Comparison of ENCODE assay signal across 8 cellular contexts in genomic region chr6:31734703-31735500, GRCh38. TPM values are rescaled to one million over a fixed set of nuclear protein-coding genes. Genes with fewer than 3 reads are reported as not detected.
DNase-seq lines count a peak whose midpoint lies in the region; ATAC-seq and TF ChIP-seq lines count a peak whose summit lies in the region.

No MANE protein-coding gene starts in this region.

- no peak overlapping the region for H4K91ac ChIP-seq in H9 (ENCODE audit: insufficient read length, low read depth, low read length)

- no peak overlapping the region for H3K56ac ChIP-seq in H9 (ENCODE audit: insufficient read length, low read depth, low read length)

- peak overlapping the region; percentile 82 for H3K27ac ChIP-seq in CD4-positive, alpha-beta memory T cell (ENCODE audit: low read depth, low read length)
- H3K27ac ChIP-seq in H9 (ENCODE audit: insufficient read length, low read depth, low read length), result no peak overlapping the region
- H3K27ac ChIP-seq in RWPE2 (ENCODE audit: poor library complexity, severe bottlenecking), result peak overlapping the region; percentile 93
- H3K27ac ChIP-seq in psoas muscle, result peak overlapping the region; percentile 74

- no peak overlapping the region for H3T11ph ChIP-seq in H9 (ENCODE audit: low read length)

- H3K23ac ChIP-seq in H9 (ENCODE audit: insufficient read length, low read depth, low read length), result no peak overlapping the region

- H2BK5ac ChIP-seq in H9 (ENCODE audit: insufficient read length, low read length), result no peak overlapping the region

- no peaks in the 10 kb centered on the region for H3K79me1 ChIP-seq in H9 (ENCODE audit: insufficient read depth, low read depth, low read length, poor library complexity, severe bottlenecking)

- no peaks in the 10 kb centered on the region for H3K9me3 ChIP-seq in CD4-positive, alpha-beta memory T cell (ENCODE audit: control insufficient read depth in 1 of 2, low read length in 2 of 2)
- no peaks in the 10 kb centered on the region for H3K9me3 ChIP-seq in H9 (ENCODE audit: control insufficient read depth, low read depth, low read length)
- no peaks in the 10 kb centered on the region for H3K9me3 ChIP-seq in RWPE2 (ENCODE audit: severe bottlenecking)
- H3K9me3 ChIP-seq in psoas muscle, result no peaks in the 10 kb centered on the region

- no peaks in the 10 kb centered on the region for H3K9me3 Mint-ChIP-seq in CD4-positive, alpha-beta memory T cell
- H3K9me3 Mint-ChIP-seq in H9, result no peaks in the 10 kb centered on the region; a peak in 2 of 5 replicates
- no peaks in the 10 kb centered on the region for H3K9me3 Mint-ChIP-seq in activated naive CD4-positive, alpha-beta T cell treated with anti-CD3 and anti-CD28 coated beads, Interleukin-2, amount 10 ng/mL, durations not matched to agents 7 days and 5 days

- H3K18ac ChIP-seq in H9 (ENCODE audit: insufficient read length, low read depth, low read length), result no peak overlapping the region

- H4K20me1 ChIP-seq in H9 (ENCODE audit: control insufficient read depth, insufficient read depth, insufficient read length), result no peaks in the 10 kb centered on the region

- no peaks in the 10 kb centered on the region for H3K27me3 ChIP-seq in CD4-positive, alpha-beta memory T cell (ENCODE audit: insufficient read depth, low read length)
- H3K27me3 ChIP-seq in H9 (ENCODE audit: insufficient read depth, low read length), result no peaks in the 10 kb centered on the region
- H3K27me3 ChIP-seq in RWPE2 (ENCODE audit: insufficient read depth, poor library complexity, severe bottlenecking), result no peaks in the 10 kb centered on the region
- peaks cover 0 to 11% (median 0%) of the 10 kb centered on the region in 3 donors for H3K27me3 ChIP-seq in psoas muscle (ENCODE audit: insufficient read depth in 3 of 3, low read length in 2 of 3)

- H4K8ac ChIP-seq in H9 (replicated peaks; ENCODE audit: insufficient read length, low read depth, low read length), result no peak overlapping the region

- H3K4me2 ChIP-seq in H9 (ENCODE audit: insufficient read depth, insufficient read length, low read length), result peak overlapping the region; percentile 87

- no peak overlapping the region for H4K5ac ChIP-seq in H9 (ENCODE audit: insufficient read length, low read depth, low read length)

- WGBS in H9 (ENCODE audit: extremely low coverage, insufficient read length, low lambda C conversion rate), result no CpG with 5 or more reads among the region's 22 CpGs
- WGBS in psoas muscle, 3 donors, result 16 to 22% (median 17%) methylated on average over 21 to 22 of the region's 22 CpGs

- DNase-seq in CD4-positive, alpha-beta memory T cell, result peak; percentile 22 to 85 (median 33)
- peak; percentile 83 for DNase-seq in H9
- DNase-seq in RWPE2 (ENCODE audit: low spot score), result no peak
- DNase-seq in activated naive CD4-positive, alpha-beta T cell treated with anti-CD3 and anti-CD28 coated beads, Interleukin-2, amount 10 ng/mL, durations not matched to agents 7 days and 5 days, result peak; percentile 74
- DNase-seq in cardiac septum (ENCODE audit: low spot score), result peak; percentile 86
- DNase-seq in psoas muscle, result no peak
- DNase-seq in NCI-H2081 treated with DMSO at 0.1 percent for 48 hours (lab: John Stamatoyannopoulos, UW), result no peak

- H3K79me2 ChIP-seq in H9 (ENCODE audit: insufficient read depth, low read length), result peaks cover 6% of the 10 kb centered on the region; the same call in 1 of the 2 replicates

- peaks cover 30 to 67% of the 10 kb centered on the region in 2 donors for H3K36me3 Mint-ChIP-seq in CD4-positive, alpha-beta memory T cell
- peaks cover 36 to 41% (median 36%) of the 10 kb centered on the region in 3 experiments for H3K36me3 Mint-ChIP-seq in H9 (ENCODE audit: insufficient read depth in 1 of 3, low read depth in 3 of 3)
- peaks cover 52% of the 10 kb centered on the region for H3K36me3 Mint-ChIP-seq in activated naive CD4-positive, alpha-beta T cell treated with anti-CD3 and anti-CD28 coated beads, Interleukin-2, amount 10 ng/mL, durations not matched to agents 7 days and 5 days

- H3K9ac ChIP-seq in H9 (ENCODE audit: extremely low read depth, insufficient read length, low read length), result peak overlapping the region; percentile 40

- no peak overlapping the region for H2BK120ac ChIP-seq in H9 (ENCODE audit: low read depth, low read length, poor library complexity, severe bottlenecking)

- no peak overlapping the region for H3K4ac ChIP-seq in H9 (ENCODE audit: low read depth, low read length)

- no peak overlapping the region for H2BK15ac ChIP-seq in H9 (ENCODE audit: low read depth, low read length)

- no peak overlapping the region for H2BK20ac ChIP-seq in H9 (ENCODE audit: low read depth, low read length, poor library complexity, severe bottlenecking)

- TF ChIP-seq CTCF in H9 (conservative IDR thresholded peaks at IDR 0.05), result no peak
- no peak for TF ChIP-seq CTCF in RWPE2 (IDR thresholded peaks at IDR 0.05; ENCODE audit: poor library complexity, severe bottlenecking)
- no peak for TF ChIP-seq CTCF in psoas muscle (IDR thresholded peaks at IDR 0.05)

- H3K23me2 ChIP-seq in H9 (ENCODE audit: insufficient read length, low read depth, low read length, poor library complexity, severe bottlenecking), result peaks cover 25% of the 10 kb centered on the region

- no peak overlapping the region for H2AFZ ChIP-seq in H9 (ENCODE audit: low read length)

- peak; percentile 38 for ATAC-seq in RWPE2 (ENCODE audit: low read depth)
- ATAC-seq in psoas muscle, result peak in 2 of 4 donors; percentile 20 to 26
- ATAC-seq in GM21515 (IDR thresholded peaks at IDR 0.05; ENCODE audit: unreplicated experiment), result no peak

- POLR2A ChIA-PET in CD4-positive, alpha-beta memory T cell (lab: Charles Lee; ENCODE audit: partially characterized antibody), result interaction anchor here (0.7 to 8.9 kb wide), 14 partner anchors 7 to 193 kb away, joined by 3 to 81 read pairs (median 32); partner anchors contain the start of genes ABHD16A, BAG6, DDAH2 and DDX39B

- peaks cover 65% of the 10 kb centered on the region for H3K4me1 ChIP-seq in CD4-positive, alpha-beta memory T cell (ENCODE audit: insufficient read depth, low read length)
- H3K4me1 ChIP-seq in H9 (ENCODE audit: insufficient read depth, low read length) (peaks cover 16% of the 10 kb centered on the region), RWPE2 (ENCODE audit: insufficient read depth, poor library complexity, severe bottlenecking) (peaks cover 41% of the 10 kb centered on the region), psoas muscle (peaks cover 27% of the 10 kb centered on the region)

- H3K27me3 Mint-ChIP-seq in CD4-positive, alpha-beta memory T cell, result no peaks in the 10 kb centered on the region
- no peaks in the 10 kb centered on the region for H3K27me3 Mint-ChIP-seq in H9 (ENCODE audit: low read depth)
- H3K27me3 Mint-ChIP-seq in activated naive CD4-positive, alpha-beta T cell treated with anti-CD3 and anti-CD28 coated beads, Interleukin-2, amount 10 ng/mL, durations not matched to agents 7 days and 5 days, result peaks cover 4% of the 10 kb centered on the region

- peaks cover 45 to 78% (median 65%) of the 10 kb centered on the region in 4 donors for H3K4me1 Mint-ChIP-seq in CD4-positive, alpha-beta memory T cell
- H3K4me1 Mint-ChIP-seq in H9, result peaks cover 51 to 53% of the 10 kb centered on the region in 2 experiments
- peaks cover 72% of the 10 kb centered on the region for H3K4me1 Mint-ChIP-seq in activated naive CD4-positive, alpha-beta T cell treated with anti-CD3 and anti-CD28 coated beads, Interleukin-2, amount 10 ng/mL, durations not matched to agents 7 days and 5 days

- H3K4me3 Mint-ChIP-seq in CD4-positive, alpha-beta memory T cell, result peak overlapping the region; percentile 89 to 99 (median 98)
- peak overlapping the region; percentile 91 to 98 for H3K4me3 Mint-ChIP-seq in H9
- H3K4me3 Mint-ChIP-seq in activated naive CD4-positive, alpha-beta T cell treated with anti-CD3 and anti-CD28 coated beads, Interleukin-2, amount 10 ng/mL, durations not matched to agents 7 days and 5 days, result peak overlapping the region; percentile 100

- H3K4me3 ChIP-seq in CD4-positive, alpha-beta memory T cell (ENCODE audit: low read length in 2 of 2), result peak overlapping the region; percentile 95 to 99
- peak overlapping the region; percentile 80 for H3K4me3 ChIP-seq in RWPE2 (ENCODE audit: severe bottlenecking)
- peak overlapping the region; percentile 71 for H3K4me3 ChIP-seq in psoas muscle

- peaks cover 34% of the 10 kb centered on the region for H3K36me3 ChIP-seq in CD4-positive, alpha-beta memory T cell (ENCODE audit: insufficient read depth, low read length)
- H3K36me3 ChIP-seq in RWPE2 (ENCODE audit: low read depth) (peaks cover 50% of the 10 kb centered on the region), psoas muscle (ENCODE audit: insufficient read depth in 1 of 2, low read depth in 1 of 2) (peaks cover 0 to 35% of the 10 kb centered on the region in 2 donors)

- peak overlapping the region; percentile 94 to 97 (median 95) for H3K27ac Mint-ChIP-seq in CD4-positive, alpha-beta memory T cell
- H3K27ac Mint-ChIP-seq in H9, result peak overlapping the region; percentile 66 to 97 (median 96); a peak in 6 of 7 replicates
- peak overlapping the region; percentile 93 for H3K27ac Mint-ChIP-seq in activated naive CD4-positive, alpha-beta T cell treated with anti-CD3 and anti-CD28 coated beads, Interleukin-2, amount 10 ng/mL, durations not matched to agents 7 days and 5 days

- no peak overlapping the region for H2AK5ac ChIP-seq in H9 (ENCODE audit: insufficient read length, low read length)

- intact Hi-C loops in CD4-positive, alpha-beta memory T cell (cut with micrococcal nuclease), result loop anchor here (5.0 kb wide), 1 partner anchor 53 kb away; the partner anchor contains the start of gene LY6G5C
- intact Hi-C loops in cardiac septum (cut with DNase I) (loop anchor here (5.0 kb wide), 1 partner anchor 62 kb away; the partner anchor contains the start of gene VARS1), psoas muscle (cut with DNase I) (loop anchor here in 1 of 2 donors (5.0 kb wide), 1 partner anchor 68 kb away; the partner anchor contains the start of genes CSNK2B and LY6G5B)

- CTCF ChIA-PET in CD4-positive, alpha-beta memory T cell (lab: Charles Lee; ENCODE audit: partially characterized antibody), result interaction anchor here (0.8 to 17.2 kb wide), 5 partner anchors 38 to 128 kb away, joined by 3 to 173 read pairs (median 7); partner anchors contain the start of genes NEU1, VARS1 and VWA7
- CTCF ChIA-PET in activated naive CD4-positive, alpha-beta T cell treated with anti-CD3 and anti-CD28 coated beads, Interleukin-2, amount 10 ng/mL, durations not matched to agents 7 days and 5 days (lab: Charles Lee), result interaction anchor here (0.6 to 1.5 kb wide), 3 partner anchors 9 to 38 kb away, joined by 3 to 5 read pairs (median 4); no protein-coding TSS in a partner anchor

- no peak overlapping the region for H2BK12ac ChIP-seq in H9 (ENCODE audit: insufficient read length, low read depth, low read length)

- no peak overlapping the region for H3K14ac ChIP-seq in H9 (ENCODE audit: insufficient read depth, low read length)

RNA-seq across cellular contexts. Expression of gene CLIC1, which starts 1.4 kb away (rescaled TPM):
- 10 to 100 TPM; 91.0 to 98.3 TPM for total RNA-seq in CD4-positive, alpha-beta memory T cell
- 100 to 1,000 TPM; 462 to 601 TPM for polyA plus RNA-seq in CD4-positive, alpha-beta memory T cell
- total RNA-seq in H9 (2021), result 265 and 266 TPM in 2 replicates
- 131 TPM for total RNA-seq in cardiac septum
- 10 to 100 TPM; 29.1 to 51.2 (median 41.9) TPM for total RNA-seq in psoas muscle
- 10 to 100 TPM; 20.6 to 85.9 (median 35.1) TPM for polyA plus RNA-seq in psoas muscle

RNA-seq across cellular contexts. Expression of gene MSH5, which starts 4.9 kb away (rescaled TPM):
- 10 to 100 TPM; 11.4 to 12.1 TPM for total RNA-seq in CD4-positive, alpha-beta memory T cell
- 1 to 10 TPM in 1 of 2 donors, under 1 TPM in 1; 0.95 to 3.2 TPM for polyA plus RNA-seq in CD4-positive, alpha-beta memory T cell
- total RNA-seq in H9 (2021), result 21.5 and 22.4 TPM in 2 replicates
- total RNA-seq in cardiac septum, result 1.7 TPM
- 1 to 10 TPM; 1.7 to 3.0 (median 1.8) TPM for total RNA-seq in psoas muscle
- 1 to 10 TPM; 1.4 to 2.7 (median 1.7) TPM for polyA plus RNA-seq in psoas muscle

RNA-seq across cellular contexts. Expression of gene DDAH2, which starts 5.8 kb away (rescaled TPM):
- total RNA-seq in CD4-positive, alpha-beta memory T cell, result 1 to 10 TPM; 5.4 to 7.4 TPM
- polyA plus RNA-seq in CD4-positive, alpha-beta memory T cell, result 10 to 100 TPM; 16.4 to 19.8 TPM
- total RNA-seq in H9 (2021), result 70.5 and 73.2 TPM in 2 replicates
- total RNA-seq in cardiac septum, result 69.9 TPM
- 10 to 100 TPM in 2 of 4 donors, 1 to 10 TPM in 2; 8.4 to 16.2 (median 10.2) TPM for total RNA-seq in psoas muscle
- 10 to 100 TPM in 2 of 3 donors, 1 to 10 TPM in 1; 6.3 to 13.8 (median 11.3) TPM for polyA plus RNA-seq in psoas muscle

RNA-seq across cellular contexts. Expression of gene MPIG6B, which starts 11.7 kb away (rescaled TPM):
- total RNA-seq in CD4-positive, alpha-beta memory T cell, result not detected
- polyA plus RNA-seq in CD4-positive, alpha-beta memory T cell, result not detected
- total RNA-seq in H9 (2021), result not detected in 2 replicates
- 0.24 TPM for total RNA-seq in cardiac septum
- total RNA-seq in psoas muscle, result under 1 TPM; 0.10 to 0.37 (median 0.22) TPM
- under 1 TPM in 1 of 3 donors, not detected in 2; 0.04 TPM for polyA plus RNA-seq in psoas muscle

RNA-seq across cellular contexts. Expression of gene LY6G6C, which starts 13.4 kb away (rescaled TPM):
- not detected for total RNA-seq in CD4-positive, alpha-beta memory T cell
- polyA plus RNA-seq in CD4-positive, alpha-beta memory T cell, result not detected
- 0.24 TPM in 1 of 2 replicates, not detected in the other for total RNA-seq in H9 (2021)
- total RNA-seq in cardiac septum, result not detected
- total RNA-seq in psoas muscle, result not detected
- not detected for polyA plus RNA-seq in psoas muscle

Comparison
In these comparisons a context has a peak if more than half of its experiments do, and no peak if none do; other contexts are left out.
1. DNase-seq: peak in CD4-positive, alpha-beta memory T cell (5 of 5), H9 (single experiment), activated naive CD4-positive, alpha-beta T cell treated with anti-CD3 and anti-CD28 coated beads, Interleukin-2, amount 10 ng/mL, durations not matched to agents 7 days and 5 days (single experiment) and cardiac septum (single experiment); none in RWPE2 (single experiment), psoas muscle (0 of 2) and NCI-H2081 treated with DMSO at 0.1 percent for 48 hours (single experiment).
2. Peak in every context shown above with its lines, with median percentiles within 50 percentile points of each other: H3K4me3 ChIP-seq, H3K27ac Mint-ChIP-seq and H3K4me3 Mint-ChIP-seq.